ENCODE assay signal across 20 cellular contexts in the genomic region with DNA sequence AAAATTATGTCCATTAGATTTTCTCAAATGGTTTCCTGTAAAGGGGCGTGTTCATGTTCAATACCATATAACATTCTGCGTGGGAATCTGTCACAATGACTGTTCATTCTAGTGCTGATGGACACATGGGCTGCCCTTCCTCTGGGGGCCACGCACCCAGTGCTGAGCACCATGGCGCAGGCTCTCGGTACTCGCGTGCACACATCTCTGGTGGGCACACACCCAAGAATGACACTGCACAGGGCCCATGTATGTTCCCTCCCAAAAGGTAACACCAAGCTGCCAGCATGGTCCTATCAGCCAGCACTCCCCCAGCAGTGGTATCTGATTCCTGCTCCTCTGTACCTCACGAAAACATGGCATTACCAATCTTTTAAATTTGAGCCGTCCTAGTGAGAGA. TPM values are rescaled to one million over a fixed set of nuclear protein-coding genes. Genes with fewer than 3 reads are reported as not detected.
"Had no signal": no experiment of that assay in that cellular context is flagged by ENCODE, and none has a peak within 500 bp of the region (broad histone marks: within the 10 kb centered on the region; RNA-seq: fewer than 3 reads in every experiment).

No MANE protein-coding gene starts in this region.

- H3K4me3 Mint-ChIP-seq: activated T-cell treated with anti-CD3 and anti-CD28 coated beads, Interleukin-2, amount 50 U/mL, for 72 hours; memory B cell; naive thymus-derived CD4-positive, alpha-beta T cell had no signal

- H3K79me2 ChIP-seq: hepatocyte had no signal

- H3K36me3 Mint-ChIP-seq: memory B cell; naive thymus-derived CD4-positive, alpha-beta T cell had no signal

- H3K9me3 Mint-ChIP-seq: activated T-cell treated with anti-CD3 and anti-CD28 coated beads, Interleukin-2, amount 50 U/mL, for 72 hours; memory B cell; naive thymus-derived CD4-positive, alpha-beta T cell had no signal

- DNase-seq: activated CD4-positive, alpha-beta T cell treated with anti-CD3 and anti-CD28 coated beads, Interleukin-2, amount 50 U/mL, for 4 hours; activated CD4-positive, CD25-positive, alpha-beta regulatory T cell treated with anti-CD3 and anti-CD28 coated beads, Interleukin-2, amount 50 U/mL, for 72 hours; activated T-cell treated with anti-CD3 and anti-CD28 coated beads, Interleukin-2, amount 50 U/mL, for 72 hours; erythroblast; kidney; left ventricle myocardium inferior; naive thymus-derived CD4-positive, alpha-beta T cell; occipital lobe; stimulated activated CD4-positive, alpha-beta T cell treated with anti-CD3 and anti-CD28 coated beads, Interleukin-1b, Interleukin-23, amount 100 ng/mL, for 48 hours; stomach; T-helper 9 cell; testis had no signal

- H3K4me2 ChIP-seq: hepatocyte had no signal

- H3K4me3 ChIP-seq: ascending aorta, hepatocyte, left ventricle myocardium inferior, mucosa of descending colon, right atrium auricular region, SK-N-MC, stomach, testis had no signal

- H3K9me3 ChIP-seq: ascending aorta, left ventricle myocardium inferior, mucosa of descending colon, right atrium auricular region, stomach, testis had no signal

- ATAC-seq: activated T-cell treated with anti-CD3 and anti-CD28 coated beads, Interleukin-2, amount 50 U/mL, for 72 hours; naive thymus-derived CD4-positive, alpha-beta T cell had no signal

- H3K27ac Mint-ChIP-seq: activated T-cell treated with anti-CD3 and anti-CD28 coated beads, Interleukin-2, amount 50 U/mL, for 72 hours; memory B cell; progenitor cell of endocrine pancreas had no signal

- H3K36me3 ChIP-seq: ascending aorta, left ventricle myocardium inferior, right atrium auricular region, stomach had no signal

- H2AFZ ChIP-seq: hepatocyte had no signal

- H3K27ac ChIP-seq: ascending aorta, left ventricle myocardium inferior, right atrium auricular region, SK-N-MC, testis had no signal

- H3K27me3 ChIP-seq: ascending aorta, hepatocyte, right atrium auricular region, stomach, testis had no signal

- H3K27me3 Mint-ChIP-seq: progenitor cell of endocrine pancreas had no signal

RNA-seq across cellular contexts. Expression of a gene that starts 38.2 kb away (rescaled TPM):
- total RNA-seq: dermis microvascular lymphatic vessel endothelial cell; naive thymus-derived CD4-positive, alpha-beta T cell had no signal
- polyA plus RNA-seq: naive thymus-derived CD4-positive, alpha-beta T cell had no signal
